In the genomic region with DNA sequence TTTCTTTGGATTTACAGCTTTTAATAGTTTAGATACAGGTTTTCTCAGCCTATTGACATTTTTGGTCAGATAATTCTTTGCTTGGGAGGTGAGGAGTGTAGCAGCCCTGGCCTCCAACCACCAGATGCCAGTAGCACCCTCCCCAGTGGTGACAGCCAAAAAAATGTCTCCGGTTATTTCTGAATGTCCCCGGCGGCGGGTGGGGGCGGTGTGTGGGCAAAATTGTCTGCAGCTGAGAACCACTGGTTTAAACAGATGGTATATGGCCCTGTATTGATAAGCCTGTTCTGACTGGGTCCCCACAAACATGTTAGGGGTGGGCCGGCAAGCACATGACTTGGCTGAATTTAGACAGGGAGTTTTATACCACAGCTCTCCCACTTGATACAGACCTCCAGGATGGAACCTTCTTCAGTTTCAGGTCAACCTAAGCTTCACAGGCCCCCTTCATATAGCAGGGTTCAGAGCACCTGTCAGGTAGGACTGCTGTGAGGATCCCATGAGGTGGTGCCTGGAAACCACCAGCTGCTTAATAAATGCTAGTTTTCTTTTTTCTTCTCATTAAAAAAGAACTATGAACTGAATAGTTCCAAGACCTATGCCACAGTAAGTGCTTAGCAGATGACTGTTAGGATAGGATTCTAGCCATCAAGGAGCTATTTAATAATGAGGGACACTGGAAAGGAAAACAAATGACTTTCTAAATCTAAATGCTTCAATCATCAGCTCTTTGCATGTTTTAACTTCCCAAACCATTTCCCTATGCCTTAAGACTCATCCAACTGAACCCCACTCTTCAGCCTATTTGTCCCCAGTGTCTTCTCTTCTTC, we compare ENCODE assay signal across 8 cellular contexts. TPM values are rescaled to one million over a fixed set of nuclear protein-coding genes. Genes with fewer than 3 reads are reported as not detected.
A peak's percentile ranks its signal among the peaks of the same experiment; 100 is the strongest.
DNase-seq lines count a peak whose midpoint lies in the region; ATAC-seq and TF ChIP-seq lines count a peak whose summit lies in the region.

No MANE protein-coding gene starts in this region.

- peak; percentile 67 to 72 for DNase-seq in activated CD4-positive, alpha-beta T cell treated with anti-CD3 and anti-CD28 coated beads for 4 hours
- DNase-seq in stimulated activated CD4-positive, alpha-beta T cell treated with anti-CD3 and anti-CD28 coated beads, Interleukin-4, amount 100 ng/mL, for 4 hours: peak; percentile 62 to 63
- no peak for DNase-seq in epidermal melanocyte (ENCODE audit: insufficient read length, low spot score)
- no peak for DNase-seq in NCI-H2196 (lab: John Stamatoyannopoulos, UW; ENCODE audit: unreplicated experiment)

- ATAC-seq in GM19328 (IDR thresholded peaks at IDR 0.05; ENCODE audit: unreplicated experiment) (peak; percentile 71), HG03442 (IDR thresholded peaks at IDR 0.05; ENCODE audit: unreplicated experiment) (peak; percentile 56), esophagus mucosa (peak; percentile 69)

- no peak overlapping the region for H3K27ac ChIP-seq in 22Rv1

- TF ChIP-seq CTCF in 22Rv1 (IDR thresholded peaks at IDR 0.05): peak; percentile 31

RNA-seq across cellular contexts. Expression of gene LPIN2, which starts 18.1 kb away (rescaled TPM):
- total RNA-seq in esophagus mucosa: 6.9 TPM

Comparison
In these comparisons a context has a peak if more than half of its experiments do, and no peak if none do; other contexts are left out.
1. DNase-seq: peak in activated CD4-positive, alpha-beta T cell treated with anti-CD3 and anti-CD28 coated beads for 4 hours (2 of 2) and stimulated activated CD4-positive, alpha-beta T cell treated with anti-CD3 and anti-CD28 coated beads, Interleukin-4, amount 100 ng/mL, for 4 hours (2 of 2); none in epidermal melanocyte (single experiment) and NCI-H2196 (single experiment).
2. Peak in every context shown above with its lines, with median percentiles within 50 percentile points of each other: ATAC-seq.